ENCODE assay signal across 8 cellular contexts in the genomic region with DNA sequence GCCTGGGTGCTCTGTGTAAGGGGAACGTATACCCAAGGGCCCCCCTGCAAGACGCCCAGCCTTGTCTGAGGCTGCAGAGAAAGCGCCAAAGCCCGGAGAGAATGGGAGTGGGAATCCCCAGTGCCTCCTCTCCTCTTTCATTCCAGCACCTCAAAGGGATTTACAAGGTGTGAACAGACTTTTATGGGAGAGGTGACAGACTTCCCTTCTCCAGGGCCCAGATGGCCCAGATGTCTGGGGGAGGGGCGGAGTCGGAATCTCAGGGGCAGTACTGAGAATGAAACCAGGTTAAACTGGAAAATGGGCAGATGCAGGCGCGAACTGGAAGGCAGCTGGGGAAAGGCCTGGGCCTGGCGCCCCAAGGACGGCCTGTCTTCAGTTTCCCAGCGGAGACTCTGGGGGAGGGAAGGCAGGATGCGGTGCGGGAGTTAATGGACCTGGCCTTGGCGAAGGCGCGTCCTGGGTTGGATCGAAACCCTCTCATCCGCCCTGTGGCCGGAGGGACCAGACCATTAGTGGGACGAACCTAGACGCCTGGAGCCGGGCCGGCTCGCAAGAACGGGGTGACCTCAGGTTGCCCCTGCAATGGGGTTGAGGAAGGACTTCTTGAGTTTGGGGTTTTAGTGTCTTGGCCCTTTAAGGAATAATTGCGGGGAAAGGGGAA. TPM values are rescaled to one million over a fixed set of nuclear protein-coding genes. Genes with fewer than 3 reads are reported as not detected.
DNase-seq lines count a peak whose midpoint lies in the region; ATAC-seq and TF ChIP-seq lines count a peak whose summit lies in the region.

No MANE protein-coding gene starts in this region.

- DNase-seq in DND-41 (no peak), PC-9 (peak in 1 of 2 experiments; percentile 38), mammary epithelial cell (peak; percentile 44), lower lobe of right lung (peak; percentile 70), NCI-H2081 (lab: John Stamatoyannopoulos, UW) (no peak), inferior parietal cortex (ENCODE audit: extremely low spot score) (no peak)

- TF ChIP-seq CTCF in DND-41 (IDR thresholded peaks at IDR 0.05; ENCODE audit: borderline replicate concordance, extremely low read depth, low read length, poor library complexity, severe bottlenecking) (no peak), PC-9 (conservative IDR thresholded peaks at IDR 0.05) (peak; percentile 5; the same call in 1 of the 2 replicates), mammary epithelial cell (conservative IDR thresholded peaks at IDR 0.05 in 1 of 2, IDR thresholded peaks at IDR 0.05 in 1 of 2; ENCODE audit: extremely low read depth in 1 of 2, insufficient read depth in 1 of 2, low read depth in 1 of 2, low read length in 2 of 2) (no peak), lower lobe of right lung (IDR thresholded peaks at IDR 0.05) (no peak)

- H3K27me3 ChIP-seq in DND-41 (ENCODE audit: insufficient read depth, low read length, poor library complexity): no peaks in the 10 kb centered on the region
- H3K27me3 ChIP-seq in PC-9 (ENCODE audit: insufficient read depth, low read depth): no peaks in the 10 kb centered on the region
- no peaks in the 10 kb centered on the region for H3K27me3 ChIP-seq in mammary epithelial cell (ENCODE audit: insufficient read depth, low read length)
- no peaks in the 10 kb centered on the region for H3K27me3 ChIP-seq in lower lobe of right lung (ENCODE audit: low read depth)

- POLR2A ChIA-PET in PC-9 (lab: Charles Lee; ENCODE audit: unreplicated experiment): interaction anchor here (1.2 to 1.8 kb wide), 2 partner anchors 9 to 62 kb away, joined by 3 to 8 read pairs; no protein-coding TSS in a partner anchor

- intact Hi-C loops in PC-9 (cut with micrococcal nuclease; ENCODE audit: unreplicated experiment): loop anchor here (1.0 to 5.0 kb wide), 5 partner anchors 28 to 612 kb away; partner anchors contain the start of genes CRB3 and SH2D3A
- intact Hi-C loops in mammary epithelial cell (cut with micrococcal nuclease): loop anchor here (1.0 to 10.0 kb wide), 5 partner anchors 27 to 314 kb away; partner anchors contain the start of genes KHSRP and TNFSF9
- intact Hi-C loops in lower lobe of right lung (cut with DNase I): no loop called here

- H3K4me1 ChIP-seq in DND-41 (ENCODE audit: insufficient read depth, low read length): peaks cover 54% of the 10 kb centered on the region
- H3K4me1 ChIP-seq in PC-9 (replicated peaks; ENCODE audit: insufficient read depth): peaks cover 42% of the 10 kb centered on the region
- H3K4me1 ChIP-seq in mammary epithelial cell (ENCODE audit: insufficient read depth, low read length): peaks cover 34% of the 10 kb centered on the region
- peaks cover 62% of the 10 kb centered on the region for H3K4me1 ChIP-seq in lower lobe of right lung

- H3K4me2 ChIP-seq in DND-41 (ENCODE audit: insufficient read depth, low read length) (peak overlapping the region; percentile 73), PC-9 (peak overlapping the region; percentile 72), mammary epithelial cell (ENCODE audit: insufficient read depth, low read depth, low read length) (peak overlapping the region; percentile 98)

- H3K9me3 ChIP-seq in DND-41 (ENCODE audit: insufficient read depth, low read length, severe bottlenecking) (no peaks in the 10 kb centered on the region), PC-9 (ENCODE audit: insufficient read depth, low read depth) (no peaks in the 10 kb centered on the region), mammary epithelial cell (replicated peaks; ENCODE audit: insufficient read depth, low read length) (no peaks in the 10 kb centered on the region), lower lobe of right lung (no peaks in the 10 kb centered on the region)

- ATAC-seq in DND-41 (ENCODE audit: insufficient read depth, low read depth): no peak
- ATAC-seq in lower lobe of right lung: no peak
- ATAC-seq in GM21786 (IDR thresholded peaks at IDR 0.05; ENCODE audit: unreplicated experiment): no peak

- H3K79me2 ChIP-seq in DND-41 (ENCODE audit: insufficient read depth, low read length): peaks cover 27% of the 10 kb centered on the region
- peaks cover 51% of the 10 kb centered on the region for H3K79me2 ChIP-seq in PC-9 (ENCODE audit: low read depth)
- H3K79me2 ChIP-seq in mammary epithelial cell (ENCODE audit: insufficient read depth, low read length): peaks cover 50% of the 10 kb centered on the region

- H3F3A ChIP-seq in PC-9 (ENCODE audit: insufficient read depth, low read depth): peaks cover 51% of the 10 kb centered on the region

- peaks cover 13% of the 10 kb centered on the region for H3K36me3 ChIP-seq in DND-41 (ENCODE audit: insufficient read depth, low read length)
- no peaks in the 10 kb centered on the region for H3K36me3 ChIP-seq in PC-9 (ENCODE audit: low read depth)
- peaks cover 2% of the 10 kb centered on the region for H3K36me3 ChIP-seq in mammary epithelial cell (ENCODE audit: insufficient read depth, low read length)
- H3K36me3 ChIP-seq in lower lobe of right lung: peaks cover 16% of the 10 kb centered on the region

- H3K4me3 ChIP-seq in DND-41 (ENCODE audit: low read depth in 1 of 2, low read length in 2 of 2) (peak overlapping the region; percentile 12 to 61; a peak in 3 of 4 replicates), PC-9 (peak overlapping the region; percentile 45; the same call in 1 of the 2 replicates), mammary epithelial cell (replicated peaks in 1 of 3; ENCODE audit: insufficient read depth in 1 of 3, low read depth in 2 of 3, low read length in 3 of 3) (peak overlapping the region; percentile 29 to 43 (median 33)), lower lobe of right lung (peak overlapping the region; percentile 93)

- dilution Hi-C loops in mammary epithelial cell (cut with HindIII; ENCODE audit: low sequenced_read_pairs): no loop called here

- CTCF ChIA-PET in PC-9 (lab: Charles Lee): interaction anchor here (0.6 to 1.1 kb wide), 4 partner anchors 23 to 613 kb away, joined by 3 read pairs; no protein-coding TSS in a partner anchor
- CTCF ChIA-PET in mammary epithelial cell (lab: Charles Lee; ENCODE audit: low non-redundant PET): no interaction called here

- peaks cover 3% of the 10 kb centered on the region; the same call in 1 of the 2 replicates for H4K20me1 ChIP-seq in DND-41 (ENCODE audit: insufficient read depth, low read length)
- 0 out of 2 replicates have a peak, but pooled peaks cover 5% of the 10 kb centered on the region for H4K20me1 ChIP-seq in PC-9 (ENCODE audit: insufficient read depth)
- H4K20me1 ChIP-seq in mammary epithelial cell (ENCODE audit: insufficient read depth, low read length): no peaks in the 10 kb centered on the region

- BruUV-seq in PC-9 (replicated peaks; lab: Mats Ljungman, UMichigan): no TSS peak
- BruUV-seq in mammary epithelial cell (replicated peaks; lab: Mats Ljungman, UMichigan): no TSS peak

- H3K27ac ChIP-seq in DND-41 (ENCODE audit: low read length) (peak overlapping the region; percentile 87), PC-9 (peak overlapping the region; percentile 52), mammary epithelial cell (ENCODE audit: insufficient read depth, low read depth, low read length) (peak overlapping the region; percentile 72), lower lobe of right lung (peak overlapping the region; percentile 78), temporal lobe (ENCODE audit: low read depth, low read length) (peak overlapping the region; percentile 95)

- no peaks in the 10 kb centered on the region for H3K9me2 ChIP-seq in PC-9 (ENCODE audit: insufficient read depth)

- peak overlapping the region; percentile 82 for H2AFZ ChIP-seq in DND-41 (ENCODE audit: low read depth, low read length)
- H2AFZ ChIP-seq in PC-9: peak overlapping the region; percentile 49; the same call in 1 of the 2 replicates
- peak overlapping the region; percentile 93 for H2AFZ ChIP-seq in mammary epithelial cell (ENCODE audit: low read depth, low read length)

- in situ Hi-C loops in mammary epithelial cell (cut with MboI; ENCODE audit: low sequenced_read_pairs in 2 of 2): loop anchor here in 1 of 2 donors (10.0 kb wide), 1 partner anchor 224 kb away; no protein-coding TSS in a partner anchor

- H3K9ac ChIP-seq in DND-41 (ENCODE audit: low read depth, low read length): peak overlapping the region; percentile 57
- peak overlapping the region; percentile 48 for H3K9ac ChIP-seq in mammary epithelial cell (ENCODE audit: insufficient read depth, low read length)

- 16% methylated on average over 17 of the region's 26 CpGs for WGBS in mammary epithelial cell (ENCODE audit: low coverage, missing lambda C conversion rate)

RNA-seq across cellular contexts. Expression of gene TRIP10, which starts 0.6 kb away (rescaled TPM):
- 84.3 and 104 TPM in 2 replicates for total RNA-seq in PC-9 (2021)
- total RNA-seq in mammary epithelial cell: 10 to 100 TPM; 45.0 to 73.3 TPM
- 46.8 TPM for polyA plus RNA-seq in mammary epithelial cell
- 28.9 TPM for polyA minus RNA-seq in mammary epithelial cell
- 65.8 TPM for total RNA-seq in lower lobe of right lung
- total RNA-seq in temporal lobe: 2.2 TPM

RNA-seq across cellular contexts. Expression of gene GPR108, which starts 1.5 kb away (rescaled TPM):
- total RNA-seq in PC-9 (2021): 58.3 and 66.8 TPM in 2 replicates
- 10 to 100 TPM; 50.2 to 95.9 TPM for total RNA-seq in mammary epithelial cell
- 75.9 TPM for polyA plus RNA-seq in mammary epithelial cell
- 230 TPM for polyA minus RNA-seq in mammary epithelial cell
- total RNA-seq in lower lobe of right lung: 87.0 TPM
- total RNA-seq in temporal lobe: 11.6 TPM

RNA-seq across cellular contexts. Expression of gene C3, which starts 18.4 kb away (rescaled TPM):
- total RNA-seq in PC-9 (2021) (130 and 132 TPM in 2 replicates), mammary epithelial cell (100 to 1,000 TPM in 1 of 2 donors, 10 to 100 TPM in 1; 20.5 to 122 TPM), lower lobe of right lung (1,321 TPM), temporal lobe (8.9 TPM)
- polyA plus RNA-seq in mammary epithelial cell: 142 TPM
- polyA minus RNA-seq in mammary epithelial cell: 403 TPM

RNA-seq across cellular contexts. Expression of gene SH2D3A, which starts 28.4 kb away (rescaled TPM):
- total RNA-seq in PC-9 (2021): 43.3 and 43.4 TPM in 2 replicates
- 10 to 100 TPM; 59.0 to 95.1 TPM for total RNA-seq in mammary epithelial cell
- polyA plus RNA-seq in mammary epithelial cell: 31.9 TPM
- 31.9 TPM for polyA minus RNA-seq in mammary epithelial cell
- total RNA-seq in lower lobe of right lung: 21.2 TPM
- under 0.01 TPM for total RNA-seq in temporal lobe

RNA-seq across cellular contexts. Expression of gene VAV1, which starts 33.6 kb away (rescaled TPM):
- total RNA-seq in PC-9 (2021) (7.5 and 8.2 TPM in 2 replicates), mammary epithelial cell (under 1 TPM; 0.17 to 0.96 TPM), lower lobe of right lung (36.2 TPM), temporal lobe (0.98 TPM)
- not detected for polyA plus RNA-seq in mammary epithelial cell
- not detected for polyA minus RNA-seq in mammary epithelial cell

Comparison
In these comparisons a context has a peak if more than half of its experiments do, and no peak if none do; other contexts are left out.
1. DNase-seq: peak in mammary epithelial cell (single experiment) and lower lobe of right lung (single experiment); none in DND-41 (single experiment), NCI-H2081 (0 of 2) and inferior parietal cortex (single experiment).
2. H3K4me3 ChIP-seq: peak in every context shown above with its lines; median percentile 93 in lower lobe of right lung; 45 in PC-9; 36 in DND-41; 33 in mammary epithelial cell.
3. RNA of gene TRIP10, which starts 0.6 kb away (total RNA-seq): 84.3 to 104 TPM in PC-9, 45.0 to 73.3 TPM in mammary epithelial cell and 65.8 TPM in lower lobe of right lung (single experiment); 2.2 TPM in temporal lobe (single experiment); every median in the first group is over 10 times any median in the second.
4. Peak in every context shown above with its lines, with median percentiles within 50 percentile points of each other: H2AFZ ChIP-seq, H3K27ac ChIP-seq and H3K4me2 ChIP-seq.